Comparison of ENCODE assay signal across 29 cellular contexts in the genomic region with DNA sequence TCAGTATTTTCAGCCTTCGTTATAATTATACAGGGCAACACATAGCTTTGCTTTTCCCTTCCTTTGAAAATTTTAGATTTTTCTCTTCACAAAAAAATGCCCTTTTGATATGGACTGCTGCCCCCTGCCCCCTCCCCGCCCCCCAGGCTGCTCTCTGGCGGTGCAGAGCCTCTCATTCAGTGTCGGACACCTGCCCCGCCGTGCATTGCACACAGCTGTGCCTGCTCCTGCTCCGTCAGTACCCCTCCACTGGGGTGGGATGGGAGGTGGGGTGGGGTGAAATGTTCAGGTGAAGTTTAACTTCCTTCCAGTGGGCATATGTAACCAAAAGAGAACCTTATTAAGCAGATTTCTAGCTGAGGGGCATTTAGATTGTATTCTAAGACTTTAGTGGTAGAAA.
"Had no signal": no experiment of that assay in that cellular context is flagged by ENCODE, and none has a peak within 500 bp of the region (broad histone marks: within the 10 kb centered on the region; RNA-seq: fewer than 3 reads in every experiment).

No MANE protein-coding gene starts in this region.

- H3K36me3 ChIP-seq: adrenal gland, ascending aorta, brain microvascular endothelial cell, breast epithelium, cardiac muscle cell had no signal

- H3K27ac ChIP-seq: adrenal gland, ascending aorta, body of pancreas, brain microvascular endothelial cell, breast epithelium, cardiac muscle cell had no signal

- H3K4me3 ChIP-seq: adrenal gland, ascending aorta, body of pancreas, breast epithelium, cardiac muscle cell had no signal

- H3K9me3 ChIP-seq: adrenal gland, ascending aorta, body of pancreas, breast epithelium had no signal

- H3K4me1 ChIP-seq: adrenal gland, ascending aorta, breast epithelium had no signal

- DNase-seq: activated effector memory CD4-positive, alpha-beta T cell treated with anti-CD3 and anti-CD28 coated beads, Interleukin-2, amount 50 U/mL, for 16 hours; activated effector memory CD4-positive, alpha-beta T cell treated with Interleukin-2 at 50 U/mL for 16 hours; activated gamma-delta T cell; activated gamma-delta T cell treated with Interleukin-2 at 50 U/mL for 16 hours; activated naive CD4-positive, alpha-beta T cell; activated naive CD4-positive, alpha-beta T cell treated with anti-CD3 and anti-CD28 coated beads for 36 hours; activated naive CD4-positive, alpha-beta T cell treated with anti-CD3 and anti-CD28 coated beads, Interleukin-2, amount 10 ng/mL, durations not matched to agents 7 days and 5 days; activated naive CD4-positive, alpha-beta T cell treated with anti-CD3 and anti-CD28 coated beads, Interleukin-2, amount 50 U/mL, for 16 hours; activated naive CD4-positive, alpha-beta T cell treated with Interleukin-2 at 50 U/mL for 16 hours; activated naive CD8-positive, alpha-beta T cell treated with anti-CD3 and anti-CD28 coated beads for 36 hours; activated naive CD8-positive, alpha-beta T cell treated with anti-CD3 and anti-CD28 coated beads, Interleukin-2, amount 10 ng/mL, durations not matched to agents 7 days and 5 days; activated naive CD8-positive, alpha-beta T cell treated with anti-CD3 and anti-CD28 coated beads, Interleukin-2, amount 50 U/mL, for 24 hours; activated T-cell treated with anti-CD3 and anti-CD28 coated beads, Interleukin-2, amount 50 U/mL, for 1 hour; activated T-cell treated with anti-CD3 and anti-CD28 coated beads, Interleukin-2, amount 50 U/mL, for 24 hours; activated T-cell treated with anti-CD3 and anti-CD28 coated beads, Interleukin-2, amount 50 U/mL, for 4 hours; activated T-cell treated with anti-CD3 and anti-CD28 coated beads, Interleukin-2, amount 50 U/mL, for 48 hours; activated T-cell treated with anti-CD3 and anti-CD28 coated beads, Interleukin-2, amount 50 U/mL, for 72 hours; adrenal gland; amniotic stem cell; amygdala; anterior cingulate cortex; body of pancreas; brain microvascular endothelial cell; caudate nucleus; central memory CD4-positive, alpha-beta T cell; cerebellar nuclear complex had no signal

- H3K27me3 ChIP-seq: adrenal gland, ascending aorta, body of pancreas, brain microvascular endothelial cell, breast epithelium, cardiac muscle cell had no signal
